ENCODE assay signal across 8 cellular contexts in the genomic region with DNA sequence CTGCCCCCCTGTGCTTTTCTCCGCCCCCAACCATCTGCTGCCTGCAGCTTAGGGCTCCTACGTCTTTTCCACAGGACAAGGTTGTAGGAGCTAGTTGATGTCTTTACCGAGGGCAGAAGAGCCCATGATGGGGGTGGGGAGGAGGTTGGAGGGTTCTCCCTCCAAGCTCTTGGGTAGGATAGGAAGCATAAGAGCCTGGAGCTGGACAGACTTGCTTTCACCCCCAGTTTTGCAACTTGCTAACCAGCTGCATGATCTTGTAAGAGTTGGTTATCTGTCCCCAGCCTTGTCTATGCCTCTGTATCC. TPM values are rescaled to one million over a fixed set of nuclear protein-coding genes. Genes with fewer than 3 reads are reported as not detected.
A peak's percentile ranks its signal among the peaks of the same experiment; 100 is the strongest.
DNase-seq lines count a peak whose midpoint lies in the region; ATAC-seq lines count a peak whose summit lies in the region.

No MANE protein-coding gene starts in this region.

- H3K4me3 ChIP-seq in CD4-positive, alpha-beta memory T cell (ENCODE audit: low read length in 2 of 2): peak overlapping the region; percentile 87 to 98
- H3K4me3 ChIP-seq in endocrine pancreas (ENCODE audit: control insufficient read depth, insufficient read depth, low read length) (peak overlapping the region; percentile 60), neuron (ENCODE audit: low read length) (peak overlapping the region; percentile 78)

- no peaks in the 10 kb centered on the region for H3K27me3 ChIP-seq in CD4-positive, alpha-beta memory T cell (ENCODE audit: insufficient read depth, low read length)
- H3K27me3 ChIP-seq in endocrine pancreas (ENCODE audit: control insufficient read depth, insufficient read depth, low read length): no peaks in the 10 kb centered on the region
- no peaks in the 10 kb centered on the region for H3K27me3 ChIP-seq in neuron (ENCODE audit: insufficient read depth, low read length)

- H3K4me1 Mint-ChIP-seq in CD4-positive, alpha-beta memory T cell: peaks cover 26 to 47% (median 36%) of the 10 kb centered on the region in 4 donors

- POLR2A ChIA-PET in CD4-positive, alpha-beta memory T cell (lab: Charles Lee; ENCODE audit: partially characterized antibody): interaction anchor here (1.5 to 2.4 kb wide), 3 partner anchors 13 to 52 kb away, joined by 7 to 26 read pairs (median 15); a partner anchor contains a TSS

- DNase-seq in CD4-positive, alpha-beta memory T cell: no peak
- DNase-seq in NCI-H82 treated with DMSO at 0.1 percent for 48 hours (lab: John Stamatoyannopoulos, UW; ENCODE audit: unreplicated experiment) (peak; percentile 75), NCI-H510A (lab: John Stamatoyannopoulos, UW) (no peak), left lobe of liver (ENCODE audit: low spot score) (no peak)

- no peaks in the 10 kb centered on the region for H3K9me3 ChIP-seq in CD4-positive, alpha-beta memory T cell (ENCODE audit: control insufficient read depth in 1 of 2, low read length in 2 of 2)
- no peaks in the 10 kb centered on the region for H3K9me3 ChIP-seq in endocrine pancreas (ENCODE audit: control insufficient read depth, low read length)
- no peaks in the 10 kb centered on the region for H3K9me3 ChIP-seq in neuron (ENCODE audit: low read length)

- H3K27ac Mint-ChIP-seq in CD4-positive, alpha-beta memory T cell: peak overlapping the region; percentile 60 to 98 (median 95)

- CTCF ChIA-PET in CD4-positive, alpha-beta memory T cell (lab: Charles Lee; ENCODE audit: partially characterized antibody): interaction anchor here (0.9 kb wide), 2 partner anchors 13 to 17 kb away, joined by 3 read pairs; no protein-coding TSS in a partner anchor

- H2AFZ ChIP-seq in neuron (ENCODE audit: low read depth, low read length): no peak overlapping the region

- no peaks in the 10 kb centered on the region for H3K9me3 Mint-ChIP-seq in CD4-positive, alpha-beta memory T cell

- H3K4me1 ChIP-seq in CD4-positive, alpha-beta memory T cell (ENCODE audit: insufficient read depth, low read length): peaks cover 30% of the 10 kb centered on the region
- H3K4me1 ChIP-seq in endocrine pancreas (ENCODE audit: control insufficient read depth, insufficient read depth, low read length) (peaks cover 5% of the 10 kb centered on the region), neuron (ENCODE audit: insufficient read depth, low read length) (peaks cover 19% of the 10 kb centered on the region)

- peak overlapping the region; percentile 98 to 99 (median 98) for H3K4me3 Mint-ChIP-seq in CD4-positive, alpha-beta memory T cell

- H3K36me3 ChIP-seq in CD4-positive, alpha-beta memory T cell (ENCODE audit: insufficient read depth, low read length): peaks cover 60% of the 10 kb centered on the region
- H3K36me3 ChIP-seq in endocrine pancreas (ENCODE audit: control insufficient read depth, insufficient read depth, low read length) (peaks cover 16% of the 10 kb centered on the region), neuron (ENCODE audit: insufficient read depth, low read length) (peaks cover 62% of the 10 kb centered on the region)

- H3K27ac ChIP-seq in CD4-positive, alpha-beta memory T cell (ENCODE audit: low read depth, low read length): peak overlapping the region; percentile 80

- H3K9ac ChIP-seq in endocrine pancreas (ENCODE audit: control insufficient read depth, insufficient read depth, low read length): peak overlapping the region; percentile 65

- no peak for ATAC-seq in GM18861 (IDR thresholded peaks at IDR 0.05; ENCODE audit: unreplicated experiment)
- no peak for ATAC-seq in HG02759 (IDR thresholded peaks at IDR 0.05; ENCODE audit: unreplicated experiment)
- ATAC-seq in left lobe of liver: no peak

- H3K27me3 Mint-ChIP-seq in CD4-positive, alpha-beta memory T cell: no peaks in the 10 kb centered on the region

- intact Hi-C loops in CD4-positive, alpha-beta memory T cell (cut with micrococcal nuclease): loop anchor here (1.0 to 5.0 kb wide), 7 partner anchors 40 to 550 kb away; a partner anchor contains a TSS

- H3K36me3 Mint-ChIP-seq in CD4-positive, alpha-beta memory T cell: peaks cover 34 to 83% of the 10 kb centered on the region in 2 donors

RNA-seq across cellular contexts. Expression of a gene that starts 0.9 kb away (rescaled TPM):
- 100 to 1,000 TPM; 122 to 124 TPM for total RNA-seq in CD4-positive, alpha-beta memory T cell
- 10 to 100 TPM; 32.0 to 55.1 TPM for polyA plus RNA-seq in CD4-positive, alpha-beta memory T cell
- 53.8 TPM for total RNA-seq in left lobe of liver

RNA-seq across cellular contexts. Expression of a gene that starts 12.2 kb away (rescaled TPM):
- total RNA-seq in CD4-positive, alpha-beta memory T cell: 100 to 1,000 TPM; 206 to 208 TPM
- 100 to 1,000 TPM; 254 to 312 TPM for polyA plus RNA-seq in CD4-positive, alpha-beta memory T cell
- total RNA-seq in left lobe of liver: 119 TPM

RNA-seq across cellular contexts. Expression of a gene that starts 31.7 kb away (rescaled TPM):
- total RNA-seq in CD4-positive, alpha-beta memory T cell: 10 to 100 TPM; 43.3 to 46.4 TPM
- polyA plus RNA-seq in CD4-positive, alpha-beta memory T cell: 10 to 100 TPM in 1 of 2 donors, 1 to 10 TPM in 1; 3.0 to 14.1 TPM
- total RNA-seq in left lobe of liver: 26.9 TPM

RNA-seq across cellular contexts. Expression of a gene that starts 42.5 kb away (rescaled TPM):
- not detected for total RNA-seq in CD4-positive, alpha-beta memory T cell
- under 1 TPM in 1 of 2 donors, not detected in 1; 0.38 TPM for polyA plus RNA-seq in CD4-positive, alpha-beta memory T cell
- total RNA-seq in left lobe of liver: 0.75 TPM

RNA-seq across cellular contexts. Expression of a gene that starts 51.7 kb away (rescaled TPM):
- total RNA-seq in CD4-positive, alpha-beta memory T cell: 10 to 100 TPM; 82.3 to 87.6 TPM
- polyA plus RNA-seq in CD4-positive, alpha-beta memory T cell: 10 to 100 TPM; 59.6 to 69.4 TPM
- total RNA-seq in left lobe of liver: 19.6 TPM
